9 cellular contexts compared by ENCODE assay signal in the genomic region with DNA sequence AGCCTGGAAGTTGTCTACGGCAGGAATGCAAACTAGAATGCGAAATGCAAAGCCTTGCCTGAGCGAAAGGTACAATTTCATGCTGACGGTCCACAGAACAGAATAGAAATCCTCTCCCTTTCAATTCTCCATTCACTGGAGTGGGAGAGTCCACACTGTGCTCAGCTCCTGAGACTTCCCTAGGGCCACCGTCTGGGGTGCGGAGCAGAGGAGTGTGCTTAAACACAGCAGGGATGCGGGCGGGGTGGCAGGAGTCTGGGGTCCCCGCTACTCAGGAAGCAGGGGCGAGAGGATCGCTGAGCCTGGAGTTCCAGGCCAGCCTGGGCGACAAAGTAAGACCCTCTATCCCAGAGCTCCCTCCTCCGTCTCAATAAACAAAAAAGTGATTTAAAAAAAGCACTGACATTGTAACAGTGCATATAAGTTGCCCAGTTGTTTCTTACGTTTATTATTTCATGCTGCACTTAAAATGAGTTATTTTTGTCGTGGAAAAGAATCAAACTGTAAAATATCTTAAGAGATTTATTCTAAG. TPM values are rescaled to one million over a fixed set of nuclear protein-coding genes. Genes with fewer than 3 reads are reported as not detected.
A peak's percentile ranks its signal among the peaks of the same experiment; 100 is the strongest.
DNase-seq lines count a peak whose midpoint lies in the region; ATAC-seq and TF ChIP-seq lines count a peak whose summit lies in the region.
"Had no signal": no experiment of that assay in that cellular context is flagged by ENCODE, and none has a peak within 500 bp of the region (broad histone marks: within the 10 kb centered on the region; RNA-seq: fewer than 3 reads in every experiment).

No MANE protein-coding gene starts in this region.

- peak overlapping the region; percentile 96 for H3K27ac Mint-ChIP-seq in chondrocyte (ENCODE audit: unreplicated experiment)

- H3K27me3 ChIP-seq in right lobe of liver (no peaks in the 10 kb centered on the region), testis (no peaks in the 10 kb centered on the region)

- peak overlapping the region in 2 of 3 donors; percentile 15 to 57 for H3K27ac ChIP-seq in right lobe of liver
- peak overlapping the region; percentile 38 to 59 for H3K27ac ChIP-seq in testis

- H3K4me1 ChIP-seq in right lobe of liver (peaks cover 0 to 6% (median 0%) of the 10 kb centered on the region in 4 donors), testis (peaks cover 10% of the 10 kb centered on the region)

- peaks cover 18% of the 10 kb centered on the region for H3K9me3 Mint-ChIP-seq in chondrocyte (ENCODE audit: low read depth)

- no peak for TF ChIP-seq POLR2A in right lobe of liver (IDR thresholded peaks at IDR 0.05)
- TF ChIP-seq POLR2A in testis (IDR thresholded peaks at IDR 0.05) = no peak

- DNase-seq in D341Med (ENCODE audit: low spot score) (peak; percentile 52), NCI-H526 treated with DMSO at 0.1 percent for 48 hours (lab: John Stamatoyannopoulos, UW) (peak; percentile 72), chondrocyte (ENCODE audit: low spot score) (no peak), right lobe of liver (peak in 1 of 3 donors; percentile 23), testis (peak; percentile 30), kidney tubule cell (ENCODE audit: low spot score) (no peak), NCI-H2107 (lab: John Stamatoyannopoulos, UW) (no peak)

- H3K4me3 Mint-ChIP-seq in chondrocyte (ENCODE audit: unreplicated experiment) = peak overlapping the region; percentile 84

- H3K36me3 ChIP-seq in right lobe of liver = no peaks in the 10 kb centered on the region
- H3K36me3 ChIP-seq in testis (ENCODE audit: low read depth, missing control alignments) = no peaks in the 10 kb centered on the region

- peaks cover 27% of the 10 kb centered on the region for H3K4me1 Mint-ChIP-seq in chondrocyte (ENCODE audit: low read depth)

- H3K27me3 Mint-ChIP-seq in chondrocyte (ENCODE audit: low read depth) = no peaks in the 10 kb centered on the region

- ATAC-seq in GM21526 (IDR thresholded peaks at IDR 0.05; ENCODE audit: low FRiP score, unreplicated experiment) = peak; percentile 20
- peak; percentile 19 to 30 (median 21) for ATAC-seq in right lobe of liver

- TF ChIP-seq CTCF in chondrocyte (IDR thresholded peaks at IDR 0.05) (peak; percentile 38), right lobe of liver (IDR thresholded peaks at IDR 0.05) (no peak), testis (IDR thresholded peaks at IDR 0.05) (no peak)

- peaks cover 14% of the 10 kb centered on the region for H3K36me3 Mint-ChIP-seq in chondrocyte (ENCODE audit: low read depth)

- H3K4me3 ChIP-seq in right lobe of liver (peak overlapping the region; percentile 42 to 68 (median 64)), testis (peak overlapping the region; percentile 56 to 72)

- 16% methylated on average over 12 of the region's 15 CpGs for WGBS in right lobe of liver (ENCODE audit: insufficient coverage, low coverage, low lambda C conversion rate, missing lambda C conversion rate)
- 1% methylated on average over 15 of the region's 15 CpGs for WGBS in testis, 2 donors

- intact Hi-C loops in right lobe of liver (cut with DNase I) (no loop called here), testis (cut with DNase I; ENCODE audit: low total_unique reads) (no loop called here)

- H3K9me3 ChIP-seq in right lobe of liver (peaks cover 0 to 16% (median 0%) of the 10 kb centered on the region in 4 donors), testis (no peaks in the 10 kb centered on the region)

RNA-seq across cellular contexts. Expression of gene ZNF816, which starts 0.6 kb away (rescaled TPM):
- total RNA-seq in chondrocyte (8.2 to 9.3 TPM (median 8.7 TPM) in 3 replicates), right lobe of liver (1 to 10 TPM in 5 of 6 experiments, under 1 TPM in 1; 0.68 to 3.5 (median 1.9) TPM), testis (10 to 100 TPM in 1 of 2 donors, 1 to 10 TPM in 1; 6.9 to 14.9 TPM)
- polyA plus RNA-seq in testis (ENCODE audit: insufficient read depth, low read depth, low replicate concordance) = 3.1 TPM

RNA-seq across cellular contexts. Expression of gene ZNF888, which starts 40.1 kb away (rescaled TPM):
- total RNA-seq in chondrocyte = 4.4 to 5.4 TPM (median 5.0 TPM) in 3 replicates
- total RNA-seq in right lobe of liver = 1 to 10 TPM in 1 of 6 experiments, under 1 TPM in 5; 0.37 to 2.0 (median 0.76) TPM
- 1 to 10 TPM; 2.3 to 3.2 TPM for total RNA-seq in testis
- 2.2 TPM for polyA plus RNA-seq in testis (ENCODE audit: insufficient read depth, low read depth, low replicate concordance)

RNA-seq across cellular contexts. Expression of gene ERVV-1, which starts 50.4 kb away (rescaled TPM):
- total RNA-seq in chondrocyte (not detected in 3 replicates), right lobe of liver (not detected), testis (under 1 TPM in 1 of 2 donors, not detected in 1; 0.12 TPM)
- polyA plus RNA-seq in testis (ENCODE audit: insufficient read depth, low read depth, low replicate concordance) = not detected
- total RNA-seq: T-helper 2 cell treated with Interferon-gamma antibody and Interleukin-4, amounts not matched to agents 100 ng/mL and 5 ng/mL, for 36 hours had no signal

Comparison
In these comparisons a context has a peak if more than half of its experiments do, and no peak if none do; other contexts are left out.
1. DNase-seq: peak in D341Med (single experiment), NCI-H526 treated with DMSO at 0.1 percent for 48 hours (single experiment) and testis (single experiment); none in chondrocyte (single experiment), kidney tubule cell (single experiment) and NCI-H2107 (single experiment).